Comparison of ENCODE assay signal across 12 cellular contexts in the genomic region with DNA sequence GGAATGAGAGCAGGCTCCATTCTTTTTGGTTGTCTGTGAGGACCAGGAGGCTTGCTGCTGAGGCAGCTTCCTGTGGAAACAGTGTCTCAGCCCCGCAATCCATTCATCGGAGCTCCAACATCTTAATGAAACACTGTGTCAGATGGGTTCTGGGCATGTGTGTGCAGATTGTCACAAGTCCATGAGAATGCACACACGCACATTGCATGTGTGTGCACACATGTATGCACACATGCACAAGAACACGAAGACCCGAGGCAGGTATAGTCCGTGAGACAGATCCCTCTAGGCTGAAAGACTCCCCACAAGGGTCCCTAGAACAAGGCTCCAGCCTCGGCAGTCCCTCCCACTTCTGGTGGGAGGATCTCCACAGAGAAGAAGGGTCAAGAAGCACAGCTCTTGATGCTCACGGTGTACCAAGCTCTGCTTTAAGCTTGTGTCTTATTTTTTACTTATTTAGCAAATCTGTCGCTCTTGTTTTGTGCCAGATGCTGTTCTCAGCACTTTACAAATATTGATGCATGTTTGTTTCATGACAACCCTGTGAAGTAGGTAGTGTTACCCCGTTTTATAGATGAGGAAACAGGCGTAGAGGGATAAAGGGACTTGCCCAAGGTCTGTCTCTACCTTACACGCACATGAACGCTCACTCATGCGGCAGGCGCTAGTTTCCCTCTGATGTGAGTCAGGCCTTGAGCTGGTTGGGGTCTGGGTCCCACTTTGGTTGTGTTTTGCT.
DNase-seq lines count a peak whose midpoint lies in the region; ATAC-seq, FAIRE-seq and TF ChIP-seq lines count a peak whose summit lies in the region.
"Had no signal": no experiment of that assay in that cellular context is flagged by ENCODE, and none has a peak within 500 bp of the region (broad histone marks: within the 10 kb centered on the region; RNA-seq: fewer than 3 reads in every experiment).

No MANE protein-coding gene starts in this region.

- H3K27me3 ChIP-seq in adrenal gland (no peaks in the 10 kb centered on the region), liver (ENCODE audit: control insufficient read depth in 4 of 4, insufficient read depth in 4 of 4, low read length in 3 of 4) (no peaks in the 10 kb centered on the region)

- H3K36me3 ChIP-seq in adrenal gland (replicated peaks in 1 of 2) (no peaks in the 10 kb centered on the region), liver (ENCODE audit: control insufficient read depth in 4 of 4, insufficient read depth in 3 of 4, low read depth in 1 of 4, low read length in 3 of 4) (no peaks in the 10 kb centered on the region)

- H3K27ac Mint-ChIP-seq in HFFc6 = peak overlapping the region; percentile 96

- peaks cover 8% of the 10 kb centered on the region; the same call in 1 of the 2 replicates for H3K36me3 Mint-ChIP-seq in HFFc6 (ENCODE audit: low read depth)

- TF ChIP-seq RAD21 in liver (IDR thresholded peaks at IDR 0.05) = no peak

- H3K27ac ChIP-seq in adrenal gland (peak overlapping the region; percentile 85 to 98 (median 88)), liver (ENCODE audit: low read depth in 1 of 2, low read length in 2 of 2) (peak overlapping the region; percentile 55 to 83)
- H3K27ac ChIP-seq: SK-N-MC had no signal

- peaks cover 76% of the 10 kb centered on the region for H3K4me1 Mint-ChIP-seq in HFFc6 (ENCODE audit: low read depth)

- intact Hi-C loops in adrenal gland (cut with DNase I) = no loop called here

- 71 to 77% (median 74%) methylated on average over 9 to 15 of the region's 15 CpGs for WGBS in adrenal gland, 4 donors
- WGBS in liver = 75% methylated on average over 15 of the region's 15 CpGs

- H3K4me3 ChIP-seq in adrenal gland (no peak overlapping the region), liver (ENCODE audit: low read depth in 1 of 3, low read length in 3 of 3) (no peak overlapping the region)
- H3K4me3 ChIP-seq: SK-N-MC had no signal

- ATAC-seq in HG02642 (IDR thresholded peaks at IDR 0.05; ENCODE audit: poor library complexity, unreplicated experiment) (no peak), GM19467 (IDR thresholded peaks at IDR 0.05; ENCODE audit: unreplicated experiment) (no peak)

- TF ChIP-seq POLR2A in adrenal gland (IDR thresholded peaks at IDR 0.05) (no peak), H54 (IDR thresholded peaks at IDR 0.05; ENCODE audit: low read depth, low read length) (no peak)

- no peak for FAIRE-seq in H54 (lab: Jason Lieb, UNC)
- FAIRE-seq: endometrium had no signal

- DNase-seq in HFFc6 = no peak
- peak in 3 of 7 donors; percentile 17 to 57 (median 29) for DNase-seq in adrenal gland
- peak; percentile 19 for DNase-seq in stimulated activated CD8-positive, alpha-beta memory T cell treated with anti-CD3 and anti-CD28 coated beads, Interleukin-4, amount 100 ng/mL, for 48 hours
- DNase-seq in H54 (ENCODE audit: insufficient read length, low spot score) = no peak
- DNase-seq: activated CD4-positive, alpha-beta T cell treated with anti-CD3 and anti-CD28 coated beads for 4 hours; DMS153; NCI-H446 had no signal

- no peak overlapping the region for H3K9ac ChIP-seq in liver (ENCODE audit: low read depth in 1 of 2, low read length in 2 of 2)

- H3K4me3 Mint-ChIP-seq in HFFc6 = no peak overlapping the region

- H3K4me1 ChIP-seq in adrenal gland (replicated peaks in 1 of 2) (peaks cover 40 to 52% of the 10 kb centered on the region in 2 donors), liver (ENCODE audit: control insufficient read depth in 4 of 4, insufficient read depth in 4 of 4, low read length in 3 of 4) (peaks cover 10 to 53% (median 38%) of the 10 kb centered on the region in 4 donors)

- H3K27me3 Mint-ChIP-seq in HFFc6 (ENCODE audit: insufficient read depth) = peaks cover 6% of the 10 kb centered on the region

- no peaks in the 10 kb centered on the region for H3K9me3 ChIP-seq in adrenal gland (replicated peaks in 1 of 3)
- H3K9me3 ChIP-seq in liver (ENCODE audit: control insufficient read depth in 4 of 4, low read length in 3 of 4) = no peaks in the 10 kb centered on the region

- TF ChIP-seq CTCF in HFFc6 (IDR thresholded peaks at IDR 0.05) (no peak), adrenal gland (IDR thresholded peaks at IDR 0.05) (no peak), liver (IDR thresholded peaks at IDR 0.05; ENCODE audit: low read depth, low read length, missing input control) (no peak)

- H3K9me3 Mint-ChIP-seq in HFFc6 = peaks cover 7% of the 10 kb centered on the region

TF ChIP-seq in liver, 16 proteins besides CTCF, POLR2A, EP300 and RAD21:
- no peak for TF ChIP-seq RXRA (IDR thresholded peaks at IDR 0.05)
- TF ChIP-seq EGR1 (IDR thresholded peaks at IDR 0.05; ENCODE audit: low read depth in 2 of 2) = no peak
- no peak for TF ChIP-seq GABPA (IDR thresholded peaks at IDR 0.05 in 1 of 2, conservative IDR thresholded peaks at IDR 0.05 in 1 of 2)
- TF ChIP-seq, protein P1, sequence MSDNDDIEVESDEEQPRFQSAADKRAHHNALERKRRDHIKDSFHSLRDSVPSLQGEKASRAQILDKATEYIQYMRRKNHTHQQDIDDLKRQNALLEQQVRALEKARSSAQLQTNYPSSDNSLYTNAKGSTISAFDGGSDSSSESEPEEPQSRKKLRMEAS (IDR thresholded peaks at IDR 0.05) = no peak
- TF ChIP-seq HNF4A (conservative IDR thresholded peaks at IDR 0.05) = no peak
- TF ChIP-seq JUND (IDR thresholded peaks at IDR 0.05) = no peak
- TF ChIP-seq NR2F2 (IDR thresholded peaks at IDR 0.05) = no peak
